Comparison of ENCODE assay signal across 19 cellular contexts in genomic region chr5:154118385-154118784, GRCh38.
"Had no signal": no experiment of that assay in that cellular context is flagged by ENCODE, and none has a peak within 500 bp of the region (broad histone marks: within the 10 kb centered on the region; RNA-seq: fewer than 3 reads in every experiment).

No MANE protein-coding gene starts in this region.

- H3K4me3 ChIP-seq: prostate gland, smooth muscle cell had no signal

- H3K4me3 Mint-ChIP-seq: activated B cell treated with CpG ODN at 0.5 μM for 24 hours; effector memory CD8-positive, alpha-beta T cell; natural killer cell; type B pancreatic cell had no signal

- H3K9me3 ChIP-seq: prostate gland had no signal

- H3K27ac Mint-ChIP-seq: activated B cell treated with CpG ODN at 0.5 μM for 24 hours; effector memory CD8-positive, alpha-beta T cell; natural killer cell had no signal

- H3K36me3 Mint-ChIP-seq: natural killer cell, type B pancreatic cell had no signal

- H3K4me1 ChIP-seq: prostate gland had no signal

- H3K4me2 ChIP-seq: smooth muscle cell had no signal

- H3K9me3 Mint-ChIP-seq: activated B cell treated with CpG ODN at 0.5 μM for 24 hours; effector memory CD8-positive, alpha-beta T cell; natural killer cell; type B pancreatic cell had no signal

- H3K36me3 ChIP-seq: prostate gland had no signal

- H3K27ac ChIP-seq: epithelial cell of prostate, prostate gland had no signal

- ATAC-seq: effector memory CD8-positive, alpha-beta T cell; natural killer cell; right cardiac atrium; stimulated activated naive CD8-positive, alpha-beta T cell treated with anti-CD3 and anti-CD28 coated beads, Interleukin-15, Interleukin-2, amounts not matched to agents 100 U/mL and 50 U/mL, for 24 hours had no signal

- H3K4me1 Mint-ChIP-seq: natural killer cell had no signal

- DNase-seq: activated B cell treated with CpG ODN at 0.5 μM for 24 hours; activated CD4-positive, alpha-beta T cell treated with anti-CD3 and anti-CD28 coated beads for 48 hours; activated CD8-positive, alpha-beta memory T cell treated with anti-CD3 and anti-CD28 coated beads for 24 hours; activated gamma-delta T cell treated with Interleukin-2 at 50 U/mL for 16 hours; anterior cingulate cortex; dermis blood vessel endothelial cell; effector memory CD8-positive, alpha-beta T cell; foreskin melanocyte; head of caudate nucleus; mesendoderm; natural killer cell; nucleus accumbens; right cardiac atrium; stimulated activated naive CD8-positive, alpha-beta T cell treated with anti-CD3 and anti-CD28 coated beads, Interleukin-15, Interleukin-2, amounts not matched to agents 100 U/mL and 50 U/mL, for 24 hours; T-helper 2 cell had no signal
